Comparison of ENCODE assay signal across 16 cellular contexts in genomic region chr6:138965291-138965874, GRCh38. TPM values are rescaled to one million over a fixed set of nuclear protein-coding genes. Genes with fewer than 3 reads are reported as not detected.
DNase-seq lines count a peak whose midpoint lies in the region; ATAC-seq, FAIRE-seq and TF ChIP-seq lines count a peak whose summit lies in the region.
"Had no signal": no experiment of that assay in that cellular context is flagged by ENCODE, and none has a peak within 500 bp of the region (broad histone marks: within the 10 kb centered on the region; RNA-seq: fewer than 3 reads in every experiment).

No MANE protein-coding gene starts in this region.

- peak; percentile 11 for DNase-seq in NCI-H146 (lab: John Stamatoyannopoulos, UW)
- DNase-seq in NCI-H146 treated with DMSO at 0.1 percent for 48 hours (lab: John Stamatoyannopoulos, UW; ENCODE audit: unreplicated experiment), result no peak
- DNase-seq in pancreas, result no peak
- DNase-seq in NCI-H446 (lab: John Stamatoyannopoulos, UW), result no peak
- DNase-seq: 8988T; Calu3; CD8-positive, alpha-beta T cell; DMS79 treated with DMSO at 0.1 percent for 48 hours; GM23248; HCEC 1CT had no signal

- intact Hi-C loops in pancreas (cut with DNase I), result no loop called here

- no peaks in the 10 kb centered on the region for H3K27me3 ChIP-seq in pancreas
- H3K27me3 ChIP-seq: BLaER1 treated with 17β-estradiol and CSF1 and Interleukin-3, amounts not matched to agents 10 nM and 100 nM had no signal

- ATAC-seq in pancreas (no peak), GM18511 (IDR thresholded peaks at IDR 0.05; ENCODE audit: unreplicated experiment) (no peak), HG03045 (IDR thresholded peaks at IDR 0.05; ENCODE audit: unreplicated experiment) (no peak)
- ATAC-seq: CD8-positive, alpha-beta T cell; GM12878 had no signal

- 77 to 87% methylated on average over 4 of the region's 4 CpGs for WGBS in pancreas, 2 donors

- TF ChIP-seq CTCF in VCaP (conservative IDR thresholded peaks at IDR 0.05) (no peak), pancreas (IDR thresholded peaks at IDR 0.05) (no peak)

- peak; percentile 61 for FAIRE-seq in pancreas (lab: Jason Lieb, UNC)
- FAIRE-seq: GM12878, HepG2 had no signal

- H3K36me3 ChIP-seq in pancreas, result no peaks in the 10 kb centered on the region

- H3K27ac ChIP-seq in VCaP, result peak overlapping the region; percentile 53; the same call in 1 of the 2 replicates
- no peak overlapping the region for H3K27ac ChIP-seq in pancreas
- H3K27ac ChIP-seq: BLaER1 treated with 17β-estradiol and CSF1 and Interleukin-3, amounts not matched to agents 10 nM and 100 nM; GM23248 had no signal

- H3K4me3 ChIP-seq in pancreas, result no peak overlapping the region
- H3K4me3 ChIP-seq: BLaER1 treated with 17β-estradiol and CSF1 and Interleukin-3, amounts not matched to agents 10 nM and 100 nM; GM12878; GM23248 had no signal

- H3K4me1 ChIP-seq in pancreas, result peaks cover 18 to 21% (median 21%) of the 10 kb centered on the region in 3 donors

- no peaks in the 10 kb centered on the region for H3K9me3 ChIP-seq in pancreas

RNA-seq across cellular contexts. Expression of gene REPS1, which starts 22.7 kb away (rescaled TPM):
- total RNA-seq in pancreas, result 10 to 100 TPM; 16.1 to 24.0 (median 19.0) TPM
- 10 to 100 TPM; 14.1 to 26.2 TPM for polyA plus RNA-seq in pancreas
